ENCODE assay signal across 9 cellular contexts in the genomic region with DNA sequence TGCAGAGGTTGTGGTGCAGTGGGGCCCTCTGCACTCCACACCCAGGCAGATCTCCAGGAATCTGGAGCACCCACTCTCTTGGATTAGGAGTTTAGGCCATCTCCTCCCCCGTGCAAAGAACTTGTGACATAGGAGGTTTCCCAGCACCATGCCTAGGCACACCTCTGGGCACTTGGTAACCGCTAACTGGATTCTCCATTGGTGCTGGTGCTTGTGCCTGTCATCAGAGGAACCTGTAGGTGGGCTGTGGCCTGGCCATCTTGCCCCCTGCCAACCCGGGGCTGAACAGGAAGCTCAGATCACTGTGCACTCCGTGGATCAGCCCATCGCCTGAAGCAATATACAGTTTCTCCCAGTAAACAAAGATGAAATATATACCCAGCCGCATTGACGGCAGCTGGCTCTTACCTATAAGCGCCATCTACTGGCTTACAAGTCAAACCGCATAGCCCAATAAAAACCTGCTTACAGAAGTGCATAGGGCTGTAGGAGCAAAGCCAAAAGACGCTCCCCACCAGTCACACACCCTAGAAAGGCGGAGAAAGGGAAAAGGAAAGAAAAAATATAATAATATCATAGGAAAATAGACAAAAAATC. TPM values are rescaled to one million over a fixed set of nuclear protein-coding genes. Genes with fewer than 3 reads are reported as not detected.
DNase-seq lines count a peak whose midpoint lies in the region; ATAC-seq and TF ChIP-seq lines count a peak whose summit lies in the region.
"Had no signal": no experiment of that assay in that cellular context is flagged by ENCODE, and none has a peak within 500 bp of the region (broad histone marks: within the 10 kb centered on the region; RNA-seq: fewer than 3 reads in every experiment).

No MANE protein-coding gene starts in this region.

- no peaks in the 10 kb centered on the region for H3K36me3 Mint-ChIP-seq in T-helper 17 cell (ENCODE audit: low read depth)

- TF ChIP-seq CTCF in AG09309 (IDR thresholded peaks at IDR 0.05; ENCODE audit: control insufficient read depth, insufficient read depth, low read depth, low read length, missing control alignments), result peak; percentile 54
- peak; percentile 42; the same call in 1 of the 2 replicates for TF ChIP-seq CTCF in HEK293 (tag by site-specific recombination; IDR thresholded peaks at IDR 0.05)

- H3K9me3 ChIP-seq in HEK293 (ENCODE audit: control insufficient read depth, insufficient read depth, low read depth, low read length) (no peaks in the 10 kb centered on the region; the same call in 1 of the 2 replicates), T-helper 17 cell (ENCODE audit: control insufficient read depth, low read length, poor library complexity, severe bottlenecking) (no peaks in the 10 kb centered on the region)

- CTCF ChIA-PET in HEK293 (lab: Yijun Ruan, JAX), result interaction anchor here (0.6 to 2.7 kb wide), 12 partner anchors 8 to 1107 kb away, joined by 3 to 11 read pairs (median 4); no protein-coding TSS in a partner anchor

- no peaks in the 10 kb centered on the region for H3K4me1 ChIP-seq in HEK293 (ENCODE audit: control insufficient read depth, insufficient read depth, low read length)

- H3K27ac Mint-ChIP-seq in T-helper 17 cell, result no peak overlapping the region

- no peak overlapping the region for H3K4me3 Mint-ChIP-seq in T-helper 17 cell

- no peaks in the 10 kb centered on the region for H3K36me3 ChIP-seq in HEK293 (ENCODE audit: control insufficient read depth in 2 of 2, insufficient read depth in 1 of 2, low read length in 2 of 2)

- H3K4me1 Mint-ChIP-seq in T-helper 17 cell, result no peaks in the 10 kb centered on the region

- H3K27me3 Mint-ChIP-seq in T-helper 17 cell, result no peaks in the 10 kb centered on the region

- POLR2A ChIA-PET in HEK293 (lab: Yijun Ruan, JAX), result no interaction called here

- H3K27ac ChIP-seq in HEK293 (ENCODE audit: extremely low read depth, low read depth, low read length), result no peak overlapping the region

- DNase-seq in AG09309 (ENCODE audit: low read depth) (peak; percentile 16), GM03348 (ENCODE audit: low spot score) (peak; percentile 12), MV-4-11 (lab: John Stamatoyannopoulos, UW) (peak; percentile 33), T-helper 17 cell (no peak), glomerular visceral epithelial cell (ENCODE audit: extremely low spot score) (peak; percentile 13), HPDE6-E6E7 (ENCODE audit: extremely low spot score) (no peak)
- no peak for DNase-seq in stimulated activated CD8-positive, alpha-beta memory T cell treated with anti-CD3 and anti-CD28 coated beads, Interleukin-4, amount 100 ng/mL, for 48 hours

- H3K4me3 ChIP-seq in AG09309 (ENCODE audit: control insufficient read depth, low read depth, low read length), result no peak overlapping the region
- no peak overlapping the region for H3K4me3 ChIP-seq in HEK293 (ENCODE audit: low read depth, low read length)

- ATAC-seq in T-helper 17 cell, result peak; percentile 97

TF ChIP-seq in HEK293, 187 proteins besides CTCF, POLR2A, EP300 and RAD21:
- 0 out of 2 replicates have a peak, but pooled peaks have one; percentile 47 for TF ChIP-seq ZNF610 (tag by site-specific recombination; IDR thresholded peaks at IDR 0.05; ENCODE audit: borderline replicate concordance)
- TF ChIP-seq, protein P1, sequence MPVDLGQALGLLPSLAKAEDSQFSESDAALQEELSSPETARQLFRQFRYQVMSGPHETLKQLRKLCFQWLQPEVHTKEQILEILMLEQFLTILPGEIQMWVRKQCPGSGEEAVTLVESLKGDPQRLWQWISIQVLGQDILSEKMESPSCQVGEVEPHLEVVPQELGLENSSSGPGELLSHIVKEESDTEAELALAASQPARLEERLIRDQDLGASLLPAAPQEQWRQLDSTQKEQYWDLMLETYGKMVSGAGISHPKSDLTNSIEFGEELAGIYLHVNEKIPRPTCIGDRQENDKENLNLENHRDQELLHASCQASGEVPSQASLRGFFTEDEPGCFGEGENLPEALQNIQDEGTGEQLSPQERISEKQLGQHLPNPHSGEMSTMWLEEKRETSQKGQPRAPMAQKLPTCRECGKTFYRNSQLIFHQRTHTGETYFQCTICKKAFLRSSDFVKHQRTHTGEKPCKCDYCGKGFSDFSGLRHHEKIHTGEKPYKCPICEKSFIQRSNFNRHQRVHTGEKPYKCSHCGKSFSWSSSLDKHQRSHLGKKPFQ (tag by site-specific recombination; IDR thresholded peaks at IDR 0.05), result no peak
- TF ChIP-seq ZNF654 (tag by site-specific recombination; IDR thresholded peaks at IDR 0.05; ENCODE audit: low read depth), result peak; percentile 72
- TF ChIP-seq TRIM28 (IDR thresholded peaks at IDR 0.05; ENCODE audit: borderline replicate concordance, low read length), result 0 out of 2 replicates have a peak, but pooled peaks have one; percentile 39

RNA-seq across cellular contexts. Expression of a gene that starts 19.1 kb away (rescaled TPM):
- not detected for total RNA-seq in T-helper 17 cell
- total RNA-seq: mononuclear cell had no signal

RNA-seq across cellular contexts. Expression of a gene that starts 43.5 kb away (rescaled TPM):
- total RNA-seq in T-helper 17 cell, result 10 to 100 TPM; 20.9 to 32.6 TPM

Comparison
In these comparisons a context has a peak if more than half of its experiments do, and no peak if none do; other contexts are left out.
1. DNase-seq: peak in AG09309 (single experiment), GM03348 (single experiment), MV-4-11 (single experiment) and glomerular visceral epithelial cell (single experiment); none in T-helper 17 cell (0 of 3), HPDE6-E6E7 (single experiment) and stimulated activated CD8-positive, alpha-beta memory T cell treated with anti-CD3 and anti-CD28 coated beads, Interleukin-4, amount 100 ng/mL, for 48 hours (single experiment).